ENCODE assay signal across 13 cellular contexts in the genomic region with DNA sequence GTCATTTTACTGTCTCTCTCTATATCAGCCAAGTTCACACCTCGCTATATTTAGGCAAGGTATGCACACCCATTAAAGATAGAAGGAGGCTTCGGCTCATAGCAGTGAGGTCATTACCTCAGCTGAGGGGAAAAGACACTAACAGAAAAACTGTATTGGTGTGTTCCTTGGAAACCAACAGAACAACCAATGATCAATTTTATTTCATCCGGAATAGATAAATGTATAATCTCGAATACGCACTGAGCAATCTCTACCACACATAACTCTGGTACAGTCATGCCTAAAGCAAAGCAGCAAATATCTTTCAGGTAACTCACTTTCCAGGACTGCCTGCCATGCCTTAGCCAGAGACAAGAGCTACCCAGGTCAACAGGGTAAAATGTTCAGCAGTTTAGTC.
A peak's percentile ranks its signal among the peaks of the same experiment; 100 is the strongest.
DNase-seq lines count a peak whose midpoint lies in the region; FAIRE-seq and TF ChIP-seq lines count a peak whose summit lies in the region.
"Had no signal": no experiment of that assay in that cellular context is flagged by ENCODE, and none has a peak within 500 bp of the region (broad histone marks: within the 10 kb centered on the region; RNA-seq: fewer than 3 reads in every experiment).

No MANE protein-coding gene starts in this region.

- no peaks in the 10 kb centered on the region for H4K20me1 ChIP-seq in astrocyte (ENCODE audit: insufficient read depth, low read length)

- TF ChIP-seq CTCF in MCF 10A (IDR thresholded peaks at IDR 0.05; ENCODE audit: unreplicated experiment) (no peak), breast epithelium (IDR thresholded peaks at IDR 0.05) (no peak), astrocyte (IDR thresholded peaks at IDR 0.05; ENCODE audit: insufficient read depth, low read depth, low read length) (no peak)

- H3K36me3 Mint-ChIP-seq in MCF 10A (ENCODE audit: insufficient read depth, unreplicated experiment) (peaks cover 11% of the 10 kb centered on the region), astrocyte (ENCODE audit: low read depth, unreplicated experiment) (no peaks in the 10 kb centered on the region)

- H3K9me3 Mint-ChIP-seq in MCF 10A (ENCODE audit: unreplicated experiment) (peaks cover 20% of the 10 kb centered on the region), astrocyte (ENCODE audit: unreplicated experiment) (peaks cover 4% of the 10 kb centered on the region)

- no peak overlapping the region for H3K27ac ChIP-seq in breast epithelium
- H3K27ac ChIP-seq in astrocyte (ENCODE audit: low read depth, low read length): peak overlapping the region; percentile 3
- H3K27ac ChIP-seq: skin epidermis had no signal

- H3K9me3 ChIP-seq in breast epithelium (peaks cover 0 to 5% of the 10 kb centered on the region in 2 donors), astrocyte (ENCODE audit: insufficient read depth, low read depth, low read length) (no peaks in the 10 kb centered on the region)

- no peaks in the 10 kb centered on the region for H3K27me3 ChIP-seq in breast epithelium
- no peaks in the 10 kb centered on the region for H3K27me3 ChIP-seq in astrocyte (ENCODE audit: insufficient read depth, low read length)

- TF ChIP-seq POLR2A in breast epithelium (IDR thresholded peaks at IDR 0.05) (no peak), GM12892 (IDR thresholded peaks at IDR 0.05; ENCODE audit: low read depth, low read length) (no peak)

- intact Hi-C loops in MCF 10A (cut with micrococcal nuclease): no loop called here
- intact Hi-C loops in breast epithelium (cut with DNase I; ENCODE audit: low total_unique reads): no loop called here
- intact Hi-C loops in posterior cingulate gyrus (cut with DNase I): no loop called here

- H3K4me3 Mint-ChIP-seq in MCF 10A (ENCODE audit: unreplicated experiment): no peak overlapping the region
- peak overlapping the region; percentile 24 for H3K4me3 Mint-ChIP-seq in astrocyte (ENCODE audit: unreplicated experiment)

- H3K4me1 Mint-ChIP-seq in MCF 10A (ENCODE audit: insufficient read depth, unreplicated experiment) (peaks cover 8% of the 10 kb centered on the region), astrocyte (ENCODE audit: low read depth, unreplicated experiment) (peaks cover 17% of the 10 kb centered on the region)

- DNase-seq in MCF 10A (ENCODE audit: unreplicated experiment) (no peak), breast epithelium (ENCODE audit: low spot score in 2 of 2) (no peak), astrocyte (ENCODE audit: low read depth) (peak; percentile 64), kidney glomerular epithelial cell (lab: John Stamatoyannopoulos, UW) (peak; percentile 97), NCI-H1048 (lab: John Stamatoyannopoulos, UW) (no peak), NCI-H1417 (lab: John Stamatoyannopoulos, UW) (no peak), GM12892 (ENCODE audit: insufficient read length) (no peak), posterior cingulate gyrus (no peak)
- DNase-seq: activated CD4-positive, alpha-beta T cell treated with anti-CD3 and anti-CD28 coated beads, Interleukin-2, amount 50 U/mL, for 1 hour; anterior cingulate cortex; NCI-H2029; RPMI8226 had no signal

- no peak overlapping the region for H2AFZ ChIP-seq in astrocyte (ENCODE audit: low read depth, low read length)

- POLR2A ChIA-PET in MCF 10A (lab: Yijun Ruan, JAX): interaction anchor here (0.6 to 1.5 kb wide), 4 partner anchors 9 to 93 kb away, joined by 3 to 4 read pairs (median 3); no protein-coding TSS in a partner anchor

- no peak overlapping the region for H3K4me3 ChIP-seq in breast epithelium
- H3K4me3 ChIP-seq in astrocyte (ENCODE audit: insufficient read depth, low read depth, low read length): no peak overlapping the region
- H3K4me3 ChIP-seq: skin epidermis had no signal

- H3K36me3 ChIP-seq in breast epithelium (no peaks in the 10 kb centered on the region), astrocyte (ENCODE audit: insufficient read depth, low read length) (no peaks in the 10 kb centered on the region)

- no TSS peak for BruUV-seq in MCF 10A (replicated peaks; lab: Mats Ljungman, UMichigan)

- H3K27ac Mint-ChIP-seq in MCF 10A (ENCODE audit: low read depth, unreplicated experiment) (peak overlapping the region; percentile 39), astrocyte (ENCODE audit: unreplicated experiment) (peak overlapping the region; percentile 3)

- peaks cover 5% of the 10 kb centered on the region for H3K79me2 ChIP-seq in astrocyte (ENCODE audit: insufficient read depth, low read length)

- peak overlapping the region; percentile 19 for H3K4me2 ChIP-seq in astrocyte (ENCODE audit: low read length)

- H3K27me3 Mint-ChIP-seq in MCF 10A (ENCODE audit: insufficient read depth, unreplicated experiment) (no peaks in the 10 kb centered on the region), astrocyte (ENCODE audit: low read depth, unreplicated experiment) (no peaks in the 10 kb centered on the region)

- CTCF ChIA-PET in MCF 10A (lab: Yijun Ruan, JAX): interaction anchor here (0.6 to 1.2 kb wide), 2 partner anchors 34 to 367 kb away, joined by 3 to 4 read pairs; no protein-coding TSS in a partner anchor

- H3K4me1 ChIP-seq in breast epithelium (no peaks in the 10 kb centered on the region), astrocyte (ENCODE audit: insufficient read depth, low read length) (peaks cover 10% of the 10 kb centered on the region)

- no peak for FAIRE-seq in astrocyte (lab: Jason Lieb, UNC)
- no peak for FAIRE-seq in GM12892 (lab: Jason Lieb, UNC)

- peak overlapping the region; percentile 2 for H3K9ac ChIP-seq in astrocyte (ENCODE audit: low read length)

Comparison
In these comparisons a context has a peak if more than half of its experiments do, and no peak if none do; other contexts are left out.
1. DNase-seq: peak in astrocyte (single experiment) and kidney glomerular epithelial cell (single experiment); none in MCF 10A (single experiment), breast epithelium (0 of 2), NCI-H1048 (single experiment), NCI-H1417 (0 of 3), GM12892 (single experiment) and posterior cingulate gyrus (0 of 10).